ENCODE assay signal across 8 cellular contexts in the genomic region with DNA sequence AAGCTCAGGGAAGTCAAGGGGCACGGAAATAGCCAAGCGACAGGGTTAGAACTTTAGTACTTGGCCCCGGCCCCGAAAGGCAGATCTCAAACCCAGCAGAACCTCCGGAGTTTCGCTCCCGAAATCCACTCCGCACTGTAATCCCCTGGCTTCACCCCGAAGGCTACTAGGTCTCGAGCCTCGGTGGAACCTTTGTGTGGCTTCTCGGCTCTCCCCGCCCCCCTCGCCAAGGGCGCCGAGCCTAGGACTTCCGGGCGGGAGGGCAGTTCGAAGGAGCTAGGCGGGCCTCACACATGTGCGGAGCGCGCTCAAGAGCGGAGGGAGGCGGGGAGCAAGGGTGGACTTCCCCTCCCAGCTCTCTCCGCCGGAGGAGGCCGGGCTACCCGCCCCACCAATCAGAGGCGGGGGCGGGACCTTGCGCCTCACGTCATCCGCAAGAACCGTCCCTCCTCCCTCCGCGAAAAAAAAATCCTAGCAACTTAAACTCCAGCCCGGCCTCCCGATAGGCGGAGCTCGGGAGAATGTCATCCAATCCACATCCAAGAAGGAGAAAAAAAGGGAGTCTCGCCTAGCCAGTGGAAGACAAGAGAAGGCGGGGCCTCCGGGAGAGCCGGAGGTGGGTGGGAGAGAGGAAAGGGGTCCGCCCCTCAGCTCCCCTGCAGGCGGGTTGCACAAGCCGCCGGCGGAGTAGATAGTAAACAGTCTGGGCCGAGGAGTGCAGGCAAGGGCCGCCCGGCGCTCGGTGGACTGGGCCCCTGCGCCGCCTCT. TPM values are rescaled to one million over a fixed set of nuclear protein-coding genes. Genes with fewer than 3 reads are reported as not detected.
DNase-seq lines count a peak whose midpoint lies in the region; ATAC-seq and TF ChIP-seq lines count a peak whose summit lies in the region.

No MANE protein-coding gene starts in this region.

- H3K14ac ChIP-seq in mesenchymal stem cell (ENCODE audit: low read length in 2 of 2), result peak overlapping the region in 1 of 2 experiments; percentile 51

- peak; percentile 29 for ATAC-seq in GM21390 (IDR thresholded peaks at IDR 0.05; ENCODE audit: unreplicated experiment)

- H2BK15ac ChIP-seq in mesenchymal stem cell (ENCODE audit: low read depth, poor library complexity, severe bottlenecking), result peak overlapping the region; percentile 78

- H3K27ac ChIP-seq in HUES48 (ENCODE audit: low read depth, low read length) (peak overlapping the region; percentile 99), mesenchymal stem cell (ENCODE audit: low read length, poor library complexity, severe bottlenecking) (peak overlapping the region; percentile 99)

- peak overlapping the region; percentile 87 for H2BK120ac ChIP-seq in mesenchymal stem cell (ENCODE audit: low read depth, low read length)

- H3K4me3 ChIP-seq in HUES48 (ENCODE audit: low read depth, low read length) (peak overlapping the region; percentile 95), NT2/D1 (ENCODE audit: insufficient read length, low read depth) (peak overlapping the region; percentile 96), endocrine pancreas (ENCODE audit: control insufficient read depth, insufficient read depth, low read length) (no peak overlapping the region), mesenchymal stem cell (ENCODE audit: insufficient read depth in 1 of 2, low read depth in 1 of 2, low read length in 2 of 2) (peak overlapping the region; percentile 90 to 91)

- DNase-seq in Calu3, result peak; percentile 99
- DNase-seq in NT2/D1 (ENCODE audit: low read depth, low spot score), result peak; percentile 100
- DNase-seq in activated CD8-positive, alpha-beta memory T cell treated with anti-CD3 and anti-CD28 coated beads, Interleukin-2, amount 50 U/mL, for 24 hours (ENCODE audit: extremely low read depth), result peak; percentile 86
- DNase-seq in mesenchymal stem cell, result peak; percentile 100
- peak; percentile 93 for DNase-seq in stimulated activated CD8-positive, alpha-beta memory T cell treated with anti-CD3 and anti-CD28 coated beads, Interleukin-12 subunit alpha, Interleukin-12 subunit beta, amount 100 ng/mL, for 24 hours (ENCODE audit: extremely low read depth)

- no peaks in the 10 kb centered on the region for H3K27me3 Mint-ChIP-seq in Calu3 (ENCODE audit: unreplicated experiment)

- H3K4me1 ChIP-seq in HUES48 (ENCODE audit: control insufficient read depth, insufficient read depth, low read length), result peaks cover 10% of the 10 kb centered on the region
- peaks cover 8% of the 10 kb centered on the region for H3K4me1 ChIP-seq in NT2/D1 (ENCODE audit: insufficient read depth, insufficient read length)
- no peaks in the 10 kb centered on the region for H3K4me1 ChIP-seq in endocrine pancreas (ENCODE audit: control insufficient read depth, insufficient read depth, low read length)
- peaks cover 8% of the 10 kb centered on the region for H3K4me1 ChIP-seq in mesenchymal stem cell (ENCODE audit: control insufficient read depth, insufficient read depth, low read depth, low read length)

- peaks cover 4% of the 10 kb centered on the region for H3K79me1 ChIP-seq in mesenchymal stem cell (replicated peaks; ENCODE audit: low read length, poor library complexity, severe bottlenecking)

- peak overlapping the region; percentile 11 for H2AK5ac ChIP-seq in mesenchymal stem cell (ENCODE audit: low read length, severe bottlenecking)

- H3K9me3 Mint-ChIP-seq in Calu3 (ENCODE audit: low read depth, unreplicated experiment), result no peaks in the 10 kb centered on the region

- H2BK5ac ChIP-seq in mesenchymal stem cell (ENCODE audit: low read depth, low read length, poor library complexity, severe bottlenecking), result peak overlapping the region; percentile 36

- peaks cover 73% of the 10 kb centered on the region for H3K36me3 Mint-ChIP-seq in Calu3 (ENCODE audit: insufficient read depth, unreplicated experiment)

- H3K9ac ChIP-seq in HUES48 (ENCODE audit: low read depth, low read length) (peak overlapping the region; percentile 86), NT2/D1 (ENCODE audit: insufficient read length, low read depth) (peak overlapping the region; percentile 98), endocrine pancreas (ENCODE audit: control insufficient read depth, insufficient read depth, low read length) (peak overlapping the region; percentile 42), mesenchymal stem cell (ENCODE audit: low read length) (peak overlapping the region; percentile 97)

- H2BK12ac ChIP-seq in mesenchymal stem cell (ENCODE audit: low read length in 2 of 2), result peak overlapping the region in 1 of 2 experiments; percentile 78

- peak overlapping the region; percentile 42 to 98 for H3K4ac ChIP-seq in mesenchymal stem cell (ENCODE audit: low read depth in 1 of 2, low read length in 2 of 2)

- H3K9me3 ChIP-seq in HUES48 (ENCODE audit: control insufficient read depth, insufficient read depth, low read length) (no peaks in the 10 kb centered on the region), NT2/D1 (ENCODE audit: insufficient read depth, low read length) (no peaks in the 10 kb centered on the region), endocrine pancreas (ENCODE audit: control insufficient read depth, low read length) (no peaks in the 10 kb centered on the region), mesenchymal stem cell (ENCODE audit: control insufficient read depth, low read length) (no peaks in the 10 kb centered on the region)

- TF ChIP-seq CTCF in Calu3 (IDR thresholded peaks at IDR 0.05; ENCODE audit: unreplicated experiment), result no peak

- WGBS in mesenchymal stem cell, result 1% methylated on average over 47 of the region's 57 CpGs

- H3K4me1 Mint-ChIP-seq in Calu3 (ENCODE audit: low read depth, unreplicated experiment), result peaks cover 17% of the 10 kb centered on the region

- peak overlapping the region; percentile 9 for H4K8ac ChIP-seq in mesenchymal stem cell (ENCODE audit: low read length)

- H3K27me3 ChIP-seq in HUES48 (ENCODE audit: control insufficient read depth, insufficient read depth, low read length) (no peaks in the 10 kb centered on the region), NT2/D1 (ENCODE audit: insufficient read depth, insufficient read length) (no peaks in the 10 kb centered on the region), endocrine pancreas (ENCODE audit: control insufficient read depth, insufficient read depth, low read length) (no peaks in the 10 kb centered on the region), mesenchymal stem cell (ENCODE audit: control insufficient read depth in 1 of 2, insufficient read depth in 1 of 2, low read length in 2 of 2) (no peaks in the 10 kb centered on the region)

- CTCF ChIA-PET in Calu3 (lab: Charles Lee), result interaction anchor here (0.5 to 7.0 kb wide), 7 partner anchors 10 to 684 kb away, joined by 3 to 83 read pairs (median 5); partner anchors contain the start of gene MAN2C1

- H3K36me3 ChIP-seq in HUES48 (ENCODE audit: control insufficient read depth, insufficient read depth, low read length), result no peaks in the 10 kb centered on the region
- H3K36me3 ChIP-seq in NT2/D1 (ENCODE audit: insufficient read depth, insufficient read length, low read length), result no peaks in the 10 kb centered on the region
- H3K36me3 ChIP-seq in endocrine pancreas (ENCODE audit: control insufficient read depth, insufficient read depth, low read length), result no peaks in the 10 kb centered on the region
- no peaks in the 10 kb centered on the region for H3K36me3 ChIP-seq in mesenchymal stem cell (ENCODE audit: control insufficient read depth in 1 of 2, insufficient read depth in 2 of 2, low read depth in 1 of 2, low read length in 2 of 2)

- no peak overlapping the region for H2AFZ ChIP-seq in mesenchymal stem cell (ENCODE audit: low read depth, low read length)

- peak overlapping the region; percentile 99 for H3K4me3 Mint-ChIP-seq in Calu3 (ENCODE audit: low read depth, unreplicated experiment)

- peak overlapping the region; percentile 88 for H4K91ac ChIP-seq in mesenchymal stem cell (ENCODE audit: low read length)

- H3K27ac Mint-ChIP-seq in Calu3 (ENCODE audit: unreplicated experiment), result peak overlapping the region; percentile 87

- H3K23ac ChIP-seq in mesenchymal stem cell (ENCODE audit: low read length in 2 of 2), result peak overlapping the region in 1 of 2 experiments; percentile 11

- BruUV-seq in Calu3 (replicated peaks; lab: Mats Ljungman, UMichigan), result no TSS peak

- H3K4me2 ChIP-seq in mesenchymal stem cell (ENCODE audit: low read length, poor library complexity, severe bottlenecking), result peak overlapping the region; percentile 59

- peak overlapping the region; percentile 74 to 98 for H3K18ac ChIP-seq in mesenchymal stem cell (ENCODE audit: low read depth in 1 of 2, low read length in 2 of 2)

- intact Hi-C loops in Calu3 (cut with micrococcal nuclease; ENCODE audit: unreplicated experiment), result loop anchor here (5.0 kb wide), 1 partner anchor 188 kb away; the partner anchor contains the start of gene IMP3

RNA-seq across cellular contexts. Expression of gene SIN3A, which starts 2.4 kb away (rescaled TPM):
- 91.4 and 97.6 TPM in 2 replicates for total RNA-seq in Calu3 (2022)
- polyA plus RNA-seq in mesenchymal stem cell (2013, experiment 1 of 2), result 17.8 TPM
- 18.0 TPM for polyA plus RNA-seq in mesenchymal stem cell (2013, experiment 2 of 2)

Comparison
In these comparisons a context has a peak if more than half of its experiments do, and no peak if none do; other contexts are left out.
1. H3K9ac ChIP-seq: peak in every context shown above with its lines; median percentile 98 in NT2/D1; 97 in mesenchymal stem cell; 86 in HUES48; 42 in endocrine pancreas.